Comparison of ENCODE assay signal across 5 cellular contexts in genomic region chr18:34701911-34702310, GRCh38. TPM values are rescaled to one million over a fixed set of nuclear protein-coding genes. Genes with fewer than 3 reads are reported as not detected.
"Had no signal": no experiment of that assay in that cellular context is flagged by ENCODE, and none has a peak within 500 bp of the region (broad histone marks: within the 10 kb centered on the region; RNA-seq: fewer than 3 reads in every experiment).

No MANE protein-coding gene starts in this region.

- DNase-seq: GM23248, H9, HCEC 1CT, IMR-90 had no signal

- H3K27ac ChIP-seq: GM23248 had no signal

- H3K4me3 Mint-ChIP-seq: H9 had no signal

- H3K4me3 ChIP-seq: GM23248 had no signal

- H3K27ac Mint-ChIP-seq: H9 had no signal

RNA-seq across cellular contexts. Expression of gene DTNA, which starts 8.2 kb away (rescaled TPM):
- total RNA-seq: HT-29 had no signal
